ENCODE assay signal across 18 cellular contexts in the genomic region with DNA sequence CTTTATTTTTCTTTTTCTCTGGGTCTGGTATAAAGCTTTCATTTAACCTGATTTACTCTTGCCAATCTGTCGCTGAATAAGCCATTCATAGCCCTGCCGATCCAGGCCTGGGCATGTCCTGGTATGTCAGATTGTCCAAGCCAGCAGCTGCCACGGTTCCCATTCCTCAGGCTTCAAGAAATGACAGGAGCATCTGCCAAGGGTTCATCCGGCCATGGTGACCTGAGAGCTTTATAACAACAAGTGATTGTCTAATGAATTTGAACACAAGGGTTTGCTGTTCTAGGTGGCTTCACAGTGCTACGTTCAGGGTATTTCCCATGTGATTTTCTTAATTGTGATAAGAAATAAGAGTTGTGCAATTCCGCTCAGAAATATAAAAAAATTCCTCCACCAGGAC. TPM values are rescaled to one million over a fixed set of nuclear protein-coding genes. Genes with fewer than 3 reads are reported as not detected.
DNase-seq lines count a peak whose midpoint lies in the region; ATAC-seq and TF ChIP-seq lines count a peak whose summit lies in the region.
"Had no signal": no experiment of that assay in that cellular context is flagged by ENCODE, and none has a peak within 500 bp of the region (broad histone marks: within the 10 kb centered on the region; RNA-seq: fewer than 3 reads in every experiment).

No MANE protein-coding gene starts in this region.

- H3K27ac ChIP-seq in RWPE2 (ENCODE audit: poor library complexity, severe bottlenecking) (peak overlapping the region; percentile 68), foreskin keratinocyte (peak overlapping the region; percentile 51), transverse colon (no peak overlapping the region)
- H3K27ac ChIP-seq: spleen had no signal

- no peak for TF ChIP-seq CTCF in RWPE2 (IDR thresholded peaks at IDR 0.05; ENCODE audit: poor library complexity, severe bottlenecking)
- no peak for TF ChIP-seq CTCF in foreskin keratinocyte (conservative IDR thresholded peaks at IDR 0.05)
- no peak for TF ChIP-seq CTCF in transverse colon (IDR thresholded peaks at IDR 0.05)

- H3K36me3 ChIP-seq in RWPE2 (ENCODE audit: low read depth) (no peaks in the 10 kb centered on the region), transverse colon (no peaks in the 10 kb centered on the region)
- H3K36me3 ChIP-seq: spleen had no signal

- intact Hi-C loops in transverse colon (cut with DNase I; ENCODE audit: low total_unique reads), result no loop called here

- TF ChIP-seq POLR2A in transverse colon (IDR thresholded peaks at IDR 0.05), result no peak

- H3K4me1 ChIP-seq in RWPE2 (ENCODE audit: insufficient read depth, poor library complexity, severe bottlenecking) (peaks cover 28% of the 10 kb centered on the region), foreskin keratinocyte (peaks cover 25% of the 10 kb centered on the region), transverse colon (peaks cover 0 to 4% (median 0%) of the 10 kb centered on the region in 4 donors)
- H3K4me1 ChIP-seq: spleen had no signal

- H3K27me3 ChIP-seq in RWPE2 (ENCODE audit: insufficient read depth, poor library complexity, severe bottlenecking), result no peaks in the 10 kb centered on the region
- no peaks in the 10 kb centered on the region for H3K27me3 ChIP-seq in foreskin keratinocyte
- peaks cover 9% of the 10 kb centered on the region for H3K27me3 ChIP-seq in transverse colon

- peak; percentile 89 for ATAC-seq in RWPE2 (ENCODE audit: low read depth)
- peak; percentile 43 for ATAC-seq in foreskin keratinocyte
- ATAC-seq: HepG2; stimulated activated memory B cell treated with anti-CD40 and anti-IgM and Interleukin-4, amounts not matched to agents 10 μg/mL and 1 μg/mL and 100 μg/mL, for 72 hours had no signal

- TF ChIP-seq EP300 in transverse colon (IDR thresholded peaks at IDR 0.05; ENCODE audit: low read depth), result no peak

- WGBS in transverse colon (ENCODE audit: low coverage in 1 of 2), 2 donors, result 70 to 84% methylated on average over 2 to 6 of the region's 6 CpGs

- DNase-seq in DMS 273 treated with DMSO at 0.1 percent for 48 hours (lab: John Stamatoyannopoulos, UW), result peak; percentile 75
- DNase-seq in RWPE2 (ENCODE audit: low spot score), result no peak
- DNase-seq in foreskin keratinocyte, result peak in 1 of 2 donors; percentile 69
- peak; percentile 88 for DNase-seq in pons (ENCODE audit: low spot score)
- DNase-seq in transverse colon, result no peak
- no peak for DNase-seq in NCI-H146 (lab: John Stamatoyannopoulos, UW)
- no peak for DNase-seq in effector CD8-positive, alpha-beta T cell (lab: John Stamatoyannopoulos, UW)
- DNase-seq in stimulated activated CD4-positive, alpha-beta T cell treated with anti-CD3 and anti-CD28 coated beads, Interleukin-2, amount 100 ng/mL, for 48 hours, result no peak
- DNase-seq: amniotic stem cell, DMS79 treated with DMSO at 0.1 percent for 48 hours, HFFc6, NCI-H2107, spleen had no signal

- H3K9me3 ChIP-seq in RWPE2 (ENCODE audit: severe bottlenecking) (no peaks in the 10 kb centered on the region), transverse colon (no peaks in the 10 kb centered on the region)

- in situ Hi-C loops in transverse colon (cut with MboI; ENCODE audit: low pct_ligation_motif_present in 1 of 4, low pct_unique_long_range_greater_than_20kb in 1 of 4, low sequenced_read_pairs in 3 of 4), result no loop called here

- H3K4me3 ChIP-seq in RWPE2 (ENCODE audit: severe bottlenecking), result no peak overlapping the region
- H3K4me3 ChIP-seq in transverse colon, result no peak overlapping the region
- H3K4me3 ChIP-seq: spleen had no signal

RNA-seq across cellular contexts. Expression of a gene that starts 20.0 kb away (rescaled TPM):
- total RNA-seq in foreskin keratinocyte (1.4 TPM in 2 replicates), transverse colon (under 1 TPM in 3 of 4 donors, not detected in 1; 0.20 to 0.68 (median 0.64) TPM)
- polyA plus RNA-seq in foreskin keratinocyte, result 0.71 and 0.88 TPM in 2 replicates
- total RNA-seq: T-helper 2 cell treated with Interferon-gamma antibody and Interleukin-4, amounts not matched to agents 100 ng/mL and 5 ng/mL, for 36 hours had no signal

RNA-seq across cellular contexts. Expression of a gene that starts 22.6 kb away (rescaled TPM):
- total RNA-seq in foreskin keratinocyte (not detected in 2 replicates), transverse colon (not detected)
- not detected in 2 replicates for polyA plus RNA-seq in foreskin keratinocyte
- total RNA-seq: A673; epithelial cell of proximal tubule; HepG2; spleen; T-helper 2 cell treated with Interferon-gamma antibody and Interleukin-4, amounts not matched to agents 100 ng/mL and 5 ng/mL, for 36 hours had no signal
- polyA plus RNA-seq: HepG2 had no signal

RNA-seq across cellular contexts. Expression of a gene that starts 38.0 kb away (rescaled TPM):
- total RNA-seq in foreskin keratinocyte, result 41.6 and 42.7 TPM in 2 replicates
- 27.3 and 30.4 TPM in 2 replicates for polyA plus RNA-seq in foreskin keratinocyte
- 1 to 10 TPM in 3 of 4 donors, under 1 TPM in 1; 0.40 to 1.9 (median 1.2) TPM for total RNA-seq in transverse colon
- total RNA-seq: T-helper 2 cell treated with Interferon-gamma antibody and Interleukin-4, amounts not matched to agents 100 ng/mL and 5 ng/mL, for 36 hours had no signal
- polyA plus RNA-seq: HepG2 had no signal

RNA-seq across cellular contexts. Expression of a gene that starts 44.3 kb away (rescaled TPM):
- 0.07 and 0.10 TPM in 2 replicates for total RNA-seq in foreskin keratinocyte
- 0.03 TPM in 2 replicates for polyA plus RNA-seq in foreskin keratinocyte
- total RNA-seq in transverse colon, result under 1 TPM; 0.27 to 0.80 (median 0.58) TPM
- total RNA-seq: HepG2; T-helper 2 cell treated with Interferon-gamma antibody and Interleukin-4, amounts not matched to agents 100 ng/mL and 5 ng/mL, for 36 hours had no signal
- polyA plus RNA-seq: HepG2 had no signal

Comparison
In these comparisons a context has a peak if more than half of its experiments do, and no peak if none do; other contexts are left out.
1. DNase-seq: peak in DMS 273 treated with DMSO at 0.1 percent for 48 hours (single experiment) and pons (single experiment); none in RWPE2 (single experiment), transverse colon (single experiment), NCI-H146 (single experiment), effector CD8-positive, alpha-beta T cell (single experiment) and stimulated activated CD4-positive, alpha-beta T cell treated with anti-CD3 and anti-CD28 coated beads, Interleukin-2, amount 100 ng/mL, for 48 hours (0 of 2).
2. H3K27ac ChIP-seq: peak in RWPE2 (single experiment) and foreskin keratinocyte (single experiment); none in transverse colon (0 of 4).
3. RNA of a gene that starts 38.0 kb away (total RNA-seq): 41.6 to 42.7 TPM in foreskin keratinocyte; 0.40 to 1.9 TPM in transverse colon; every median in the first group is over 10 times any median in the second.